Comparison of ENCODE assay signal across 16 cellular contexts in the genomic region with DNA sequence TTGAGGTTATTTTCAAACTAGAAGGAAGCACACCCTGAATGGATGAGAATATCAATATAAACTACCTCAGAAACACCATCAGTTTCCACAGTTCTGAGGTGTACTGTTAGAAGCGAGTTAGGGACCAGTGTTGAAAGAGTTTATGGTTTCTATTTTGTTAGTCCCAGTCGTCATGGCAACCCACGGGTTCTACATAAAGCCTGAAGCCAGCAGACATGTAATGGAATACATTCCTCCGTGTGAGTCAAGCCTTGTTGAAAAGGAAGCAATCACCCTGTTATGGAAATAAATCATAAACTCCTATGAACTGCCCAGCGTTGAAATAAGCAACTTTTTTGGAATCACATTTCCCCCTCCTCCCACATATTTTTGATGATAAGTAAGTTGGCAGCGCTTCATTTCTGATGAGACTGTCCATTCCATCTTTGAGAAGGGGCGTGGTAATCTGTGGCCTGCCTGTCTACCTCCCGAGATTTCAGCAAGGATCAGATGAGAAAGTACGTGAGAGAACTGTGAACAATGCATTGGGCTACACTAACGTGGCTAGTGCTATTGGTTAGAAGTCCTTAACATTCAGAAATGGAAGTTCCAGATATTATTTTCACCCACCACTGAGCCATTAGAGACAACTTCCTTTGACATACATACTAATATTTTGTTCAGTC. TPM values are rescaled to one million over a fixed set of nuclear protein-coding genes. Genes with fewer than 3 reads are reported as not detected.
DNase-seq lines count a peak whose midpoint lies in the region; ATAC-seq and TF ChIP-seq lines count a peak whose summit lies in the region.
"Had no signal": no experiment of that assay in that cellular context is flagged by ENCODE, and none has a peak within 500 bp of the region (broad histone marks: within the 10 kb centered on the region; RNA-seq: fewer than 3 reads in every experiment).

No MANE protein-coding gene starts in this region.

- no peak overlapping the region for H2AK5ac ChIP-seq in IMR-90 (ENCODE audit: low read depth, low read length)

- no peak overlapping the region for H2AK9ac ChIP-seq in IMR-90 (replicated peaks; ENCODE audit: low read depth, low read length, poor library complexity)

- no peaks in the 10 kb centered on the region for H3K9me1 ChIP-seq in IMR-90 (ENCODE audit: insufficient read depth, low read length)

- no peaks in the 10 kb centered on the region for H3K9me3 Mint-ChIP-seq in activated CD8-positive, alpha-beta T cell treated with anti-CD3 and anti-CD28 coated beads for 36 hours
- H3K9me3 Mint-ChIP-seq: activated T-helper 17 cell treated with anti-CD3 and anti-CD28 coated beads, Interleukin-2, amount 50 U/mL, for 72 hours had no signal

- dilution Hi-C loops in IMR-90 (cut with HindIII; ENCODE audit: low sequenced_read_pairs, unreplicated experiment) = no loop called here

- no peak for TF ChIP-seq POLR2A in IMR-90 (IDR thresholded peaks at IDR 0.05; ENCODE audit: low read depth, low read length)

- ATAC-seq in IMR-90 (ENCODE audit: low read depth) (no peak), GM21528 (IDR thresholded peaks at IDR 0.05; ENCODE audit: low FRiP score, unreplicated experiment) (no peak)
- no peak for ATAC-seq in activated CD8-positive, alpha-beta T cell treated with anti-CD3 and anti-CD28 coated beads for 36 hours
- ATAC-seq: activated T-helper 17 cell treated with anti-CD3 and anti-CD28 coated beads, Interleukin-2, amount 50 U/mL, for 72 hours; upper lobe of right lung had no signal

- H2AFZ ChIP-seq in IMR-90 (replicated peaks; ENCODE audit: low read length, poor library complexity) = no peak overlapping the region

- TF ChIP-seq CTCF in AG10803 (conservative IDR thresholded peaks at IDR 0.05; ENCODE audit: low read length) (no peak), IMR-90 (conservative IDR thresholded peaks at IDR 0.05; ENCODE audit: low read depth, low read length) (no peak), epithelial cell of esophagus (IDR thresholded peaks at IDR 0.05; ENCODE audit: insufficient read depth, low read depth, low read length, missing control alignments) (no peak)
- no peak for TF ChIP-seq CTCF in activated CD8-positive, alpha-beta T cell treated with anti-CD3 and anti-CD28 coated beads for 36 hours (IDR thresholded peaks at IDR 0.05)

- H2BK20ac ChIP-seq in IMR-90 (ENCODE audit: low read depth, low read length) = no peak overlapping the region

- no peak overlapping the region for H2BK120ac ChIP-seq in IMR-90 (ENCODE audit: low read depth, low read length)

- H3K4ac ChIP-seq in IMR-90 (ENCODE audit: low read depth, low read length) = no peak overlapping the region

- no peak overlapping the region for H4K5ac ChIP-seq in IMR-90 (ENCODE audit: low read depth, low read length)

- H3K4me2 ChIP-seq in IMR-90 (ENCODE audit: low read depth, low read length) = no peak overlapping the region

- no peak overlapping the region for H2BK5ac ChIP-seq in IMR-90 (ENCODE audit: low read depth, low read length, poor library complexity, severe bottlenecking)

- H3K4me1 ChIP-seq in IMR-90 (ENCODE audit: control insufficient read depth, insufficient read depth, low read length) = no peaks in the 10 kb centered on the region
- H3K4me1 ChIP-seq: colonic mucosa, upper lobe of right lung had no signal

- H3K27me3 Mint-ChIP-seq in activated CD8-positive, alpha-beta T cell treated with anti-CD3 and anti-CD28 coated beads for 36 hours = peaks cover 5% of the 10 kb centered on the region

- no peak overlapping the region for H3K18ac ChIP-seq in IMR-90 (ENCODE audit: low read depth, low read length)

- H3K36me3 Mint-ChIP-seq in activated CD8-positive, alpha-beta T cell treated with anti-CD3 and anti-CD28 coated beads for 36 hours (ENCODE audit: low read depth) = no peaks in the 10 kb centered on the region

- TF ChIP-seq RAD21 in IMR-90 (IDR thresholded peaks at IDR 0.05; ENCODE audit: low read length) = no peak

- BruUV-seq in IMR-90 (replicated peaks; lab: Mats Ljungman, UMichigan) = no TSS peak

- H3K9ac ChIP-seq in IMR-90 (ENCODE audit: low read depth, low read length) = no peak overlapping the region

- H3K56ac ChIP-seq in IMR-90 (ENCODE audit: extremely low read depth, insufficient read depth, low read length) = no peak overlapping the region

- no peaks in the 10 kb centered on the region for H3K79me1 ChIP-seq in IMR-90 (ENCODE audit: low read depth in 1 of 2, low read length in 2 of 2)

- DNase-seq in AG10803 (ENCODE audit: low read depth) (peak; percentile 64), IMR-90 (peak; percentile 45), epithelial cell of esophagus (ENCODE audit: low read depth) (peak; percentile 39), non-pigmented ciliary epithelial cell (ENCODE audit: low read depth) (peak; percentile 6), NCI-H2227 (lab: John Stamatoyannopoulos, UW; ENCODE audit: unreplicated experiment) (no peak), T1000 (lab: John Stamatoyannopoulos, UW) (no peak)
- no peak for DNase-seq in activated CD8-positive, alpha-beta T cell treated with anti-CD3 and anti-CD28 coated beads for 36 hours
- DNase-seq: activated CD4-positive, CD25-positive, alpha-beta regulatory T cell; colonic mucosa; COR-L47; head of caudate nucleus; NCI-H524 treated with DMSO at 0.1 percent for 48 hours; retina; upper lobe of right lung had no signal

- no peaks in the 10 kb centered on the region for H3K4me1 Mint-ChIP-seq in activated CD8-positive, alpha-beta T cell treated with anti-CD3 and anti-CD28 coated beads for 36 hours (ENCODE audit: low read depth)
- H3K4me1 Mint-ChIP-seq: activated T-helper 17 cell treated with anti-CD3 and anti-CD28 coated beads, Interleukin-2, amount 50 U/mL, for 72 hours had no signal

- no peak overlapping the region for H3K23ac ChIP-seq in IMR-90 (ENCODE audit: low read depth, low read length)

- no peaks in the 10 kb centered on the region for H3K9me3 ChIP-seq in IMR-90 (ENCODE audit: control insufficient read depth, insufficient read depth, low read length)
- H3K9me3 ChIP-seq: colonic mucosa, upper lobe of right lung had no signal

- no peak overlapping the region for H3K14ac ChIP-seq in IMR-90 (replicated peaks; ENCODE audit: low read depth, low read length)

- H4K91ac ChIP-seq in IMR-90 (ENCODE audit: insufficient read depth, low read depth, low read length) = no peak overlapping the region

- no peak overlapping the region for H3K27ac ChIP-seq in IMR-90 (ENCODE audit: insufficient read depth, low read length)
- H3K27ac ChIP-seq: colonic mucosa, upper lobe of right lung had no signal

- H4K20me1 ChIP-seq in IMR-90 (ENCODE audit: insufficient read depth, low read length) = no peaks in the 10 kb centered on the region

- intact Hi-C loops in IMR-90 (cut with micrococcal nuclease) = no loop called here
- intact Hi-C loops in activated CD8-positive, alpha-beta T cell treated with anti-CD3 and anti-CD28 coated beads for 36 hours (cut with micrococcal nuclease) = no loop called here

- H3K4me3 ChIP-seq in AG10803 (ENCODE audit: low read length) (no peak overlapping the region), IMR-90 (ENCODE audit: insufficient read depth, low read depth, low read length) (no peak overlapping the region), epithelial cell of esophagus (ENCODE audit: low read length) (no peak overlapping the region)
- H3K4me3 ChIP-seq: colonic mucosa, upper lobe of right lung had no signal

- CTCF ChIA-PET in IMR-90 (lab: Yijun Ruan, JAX) = no interaction called here
- CTCF ChIA-PET in activated CD8-positive, alpha-beta T cell treated with anti-CD3 and anti-CD28 coated beads for 36 hours (lab: Charles Lee) = no interaction called here

- no peak overlapping the region for H3K4me3 Mint-ChIP-seq in activated CD8-positive, alpha-beta T cell treated with anti-CD3 and anti-CD28 coated beads for 36 hours
- H3K4me3 Mint-ChIP-seq: activated T-helper 17 cell treated with anti-CD3 and anti-CD28 coated beads, Interleukin-2, amount 50 U/mL, for 72 hours had no signal

- no peak overlapping the region for H4K8ac ChIP-seq in IMR-90 (ENCODE audit: low read depth in 2 of 2, low read length in 2 of 2)

- H3K27ac Mint-ChIP-seq in activated CD8-positive, alpha-beta T cell treated with anti-CD3 and anti-CD28 coated beads for 36 hours = no peak overlapping the region
- H3K27ac Mint-ChIP-seq: activated T-helper 17 cell treated with anti-CD3 and anti-CD28 coated beads, Interleukin-2, amount 50 U/mL, for 72 hours had no signal

- WGBS in IMR-90 (ENCODE audit: extremely low coverage in 2 of 2, insufficient read length in 1 of 2), 2 experiments = 38% methylated on average over 3 of the region's 10 CpGs; no CpG with 5 or more reads in 1 of the 2 experiments

- POLR2A ChIA-PET in IMR-90 (lab: Charles Lee; ENCODE audit: unreplicated experiment) = no interaction called here
- POLR2A ChIA-PET in activated CD8-positive, alpha-beta T cell treated with anti-CD3 and anti-CD28 coated beads for 36 hours (lab: Charles Lee) = no interaction called here

- in situ Hi-C loops in IMR-90 (cut with MboI; ENCODE audit: low sequenced_read_pairs) = no loop called here

- no peaks in the 10 kb centered on the region for H3K36me3 ChIP-seq in IMR-90 (ENCODE audit: control insufficient read depth, insufficient read depth, low read length)
- H3K36me3 ChIP-seq: colonic mucosa, upper lobe of right lung had no signal

- no peak overlapping the region for H2BK15ac ChIP-seq in IMR-90 (ENCODE audit: low read depth, low read length)

- no peaks in the 10 kb centered on the region for H3K27me3 ChIP-seq in IMR-90 (ENCODE audit: control insufficient read depth, insufficient read depth, low read length)
- H3K27me3 ChIP-seq: colonic mucosa, upper lobe of right lung had no signal

TF ChIP-seq in IMR-90, 13 proteins besides CTCF, POLR2A, EP300 and RAD21 (continues in another document):
- TF ChIP-seq RCOR1 (IDR thresholded peaks at IDR 0.05; ENCODE audit: insufficient replicate concordance, low read length) = no peak
- TF ChIP-seq MXI1 (IDR thresholded peaks at IDR 0.05; ENCODE audit: borderline replicate concordance, low read depth, low read length) = no peak
- TF ChIP-seq USF2 (IDR thresholded peaks at IDR 0.05; ENCODE audit: low read depth, low read length) = no peak
- no peak for TF ChIP-seq FOS (IDR thresholded peaks at IDR 0.05; ENCODE audit: low read depth, low read length)
- TF ChIP-seq CHD1 (IDR thresholded peaks at IDR 0.05; ENCODE audit: low read depth, low read length) = no peak
- no peak for TF ChIP-seq RFX5 (IDR thresholded peaks at IDR 0.05; ENCODE audit: low read depth, low read length)

RNA-seq across cellular contexts. Expression of gene PDHA1, which starts 40.4 kb away (rescaled TPM):
- total RNA-seq in IMR-90 (2012; rRNA removed) = 53.9 and 86.9 TPM in 2 replicates
- polyA plus RNA-seq in IMR-90 (2012; rRNA removed) = 141 and 147 TPM in 2 replicates
- polyA plus RNA-seq in IMR-90 (2012; cell fraction: cytosol; rRNA removed) = 45.4 and 47.8 TPM in 2 replicates
- 47.0 and 172 TPM in 2 replicates for polyA plus RNA-seq in IMR-90 (2012; cell fraction: nucleus; rRNA removed; ENCODE audit: low replicate concordance)
- total RNA-seq in activated CD8-positive, alpha-beta T cell treated with anti-CD3 and anti-CD28 coated beads for 36 hours = 100 to 1,000 TPM; 259 to 261 TPM

Comparison
In these comparisons a context has a peak if more than half of its experiments do, and no peak if none do; other contexts are left out.
1. DNase-seq: peak in AG10803 (single experiment), IMR-90 (single experiment), epithelial cell of esophagus (single experiment) and non-pigmented ciliary epithelial cell (single experiment); none in activated CD8-positive, alpha-beta T cell treated with anti-CD3 and anti-CD28 coated beads for 36 hours (single experiment), NCI-H2227 (single experiment) and T1000 (single experiment).